ENCODE assay signal across 2 cellular contexts in genomic region chr9:83536332-83536731, GRCh38.
TF ChIP-seq lines count a peak whose summit lies in the region.

No MANE protein-coding gene starts in this region.

TF ChIP-seq in SK-N-SH, 30 proteins besides CTCF, POLR2A, EP300 and RAD21 (continued from another document):
- TF ChIP-seq, protein P1, sequence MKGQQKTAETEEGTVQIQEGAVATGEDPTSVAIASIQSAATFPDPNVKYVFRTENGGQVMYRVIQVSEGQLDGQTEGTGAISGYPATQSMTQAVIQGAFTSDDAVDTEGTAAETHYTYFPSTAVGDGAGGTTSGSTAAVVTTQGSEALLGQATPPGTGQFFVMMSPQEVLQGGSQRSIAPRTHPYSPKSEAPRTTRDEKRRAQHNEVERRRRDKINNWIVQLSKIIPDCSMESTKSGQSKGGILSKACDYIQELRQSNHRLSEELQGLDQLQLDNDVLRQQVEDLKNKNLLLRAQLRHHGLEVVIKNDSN (IDR thresholded peaks at IDR 0.05; ENCODE audit: borderline replicate concordance, low read depth), result no peak
- TF ChIP-seq NRF1 (IDR thresholded peaks at IDR 0.05; ENCODE audit: low read depth, low read length) (no peak), RFX5 (IDR thresholded peaks at IDR 0.05; ENCODE audit: low read length) (no peak), GATA2 (CRISPR knock-in tag; IDR thresholded peaks at IDR 0.05) (no peak), JUND (IDR thresholded peaks at IDR 0.05) (no peak), MAX (IDR thresholded peaks at IDR 0.05; ENCODE audit: low read depth) (no peak), GABPA (IDR thresholded peaks at IDR 0.05; ENCODE audit: low read depth) (no peak), RCOR1 (IDR thresholded peaks at IDR 0.05; ENCODE audit: low read length) (no peak), ELF1 (IDR thresholded peaks at IDR 0.05) (no peak), TAF1 (IDR thresholded peaks at IDR 0.05; ENCODE audit: borderline replicate concordance, low read depth, low read length) (no peak), MEF2A (IDR thresholded peaks at IDR 0.05; ENCODE audit: borderline replicate concordance, low read depth) (no peak), FOXJ3 (CRISPR knock-in tag; IDR thresholded peaks at IDR 0.05) (no peak)
- TF ChIP-seq, protein P2, sequence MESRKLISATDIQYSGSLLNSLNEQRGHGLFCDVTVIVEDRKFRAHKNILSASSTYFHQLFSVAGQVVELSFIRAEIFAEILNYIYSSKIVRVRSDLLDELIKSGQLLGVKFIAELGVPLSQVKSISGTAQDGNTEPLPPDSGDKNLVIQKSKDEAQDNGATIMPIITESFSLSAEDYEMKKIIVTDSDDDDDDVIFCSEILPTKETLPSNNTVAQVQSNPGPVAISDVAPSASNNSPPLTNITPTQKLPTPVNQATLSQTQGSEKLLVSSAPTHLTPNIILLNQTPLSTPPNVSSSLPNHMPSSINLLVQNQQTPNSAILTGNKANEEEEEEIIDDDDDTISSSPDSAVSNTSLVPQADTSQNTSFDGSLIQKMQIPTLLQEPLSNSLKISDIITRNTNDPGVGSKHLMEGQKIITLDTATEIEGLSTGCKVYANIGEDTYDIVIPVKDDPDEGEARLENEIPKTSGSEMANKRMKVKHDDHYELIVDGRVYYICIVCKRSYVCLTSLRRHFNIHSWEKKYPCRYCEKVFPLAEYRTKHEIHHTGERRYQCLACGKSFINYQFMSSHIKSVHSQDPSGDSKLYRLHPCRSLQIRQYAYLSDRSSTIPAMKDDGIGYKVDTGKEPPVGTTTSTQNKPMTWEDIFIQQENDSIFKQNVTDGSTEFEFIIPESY (IDR thresholded peaks at IDR 0.05; ENCODE audit: borderline replicate concordance, low read depth), result no peak
- TF ChIP-seq, protein P3, sequence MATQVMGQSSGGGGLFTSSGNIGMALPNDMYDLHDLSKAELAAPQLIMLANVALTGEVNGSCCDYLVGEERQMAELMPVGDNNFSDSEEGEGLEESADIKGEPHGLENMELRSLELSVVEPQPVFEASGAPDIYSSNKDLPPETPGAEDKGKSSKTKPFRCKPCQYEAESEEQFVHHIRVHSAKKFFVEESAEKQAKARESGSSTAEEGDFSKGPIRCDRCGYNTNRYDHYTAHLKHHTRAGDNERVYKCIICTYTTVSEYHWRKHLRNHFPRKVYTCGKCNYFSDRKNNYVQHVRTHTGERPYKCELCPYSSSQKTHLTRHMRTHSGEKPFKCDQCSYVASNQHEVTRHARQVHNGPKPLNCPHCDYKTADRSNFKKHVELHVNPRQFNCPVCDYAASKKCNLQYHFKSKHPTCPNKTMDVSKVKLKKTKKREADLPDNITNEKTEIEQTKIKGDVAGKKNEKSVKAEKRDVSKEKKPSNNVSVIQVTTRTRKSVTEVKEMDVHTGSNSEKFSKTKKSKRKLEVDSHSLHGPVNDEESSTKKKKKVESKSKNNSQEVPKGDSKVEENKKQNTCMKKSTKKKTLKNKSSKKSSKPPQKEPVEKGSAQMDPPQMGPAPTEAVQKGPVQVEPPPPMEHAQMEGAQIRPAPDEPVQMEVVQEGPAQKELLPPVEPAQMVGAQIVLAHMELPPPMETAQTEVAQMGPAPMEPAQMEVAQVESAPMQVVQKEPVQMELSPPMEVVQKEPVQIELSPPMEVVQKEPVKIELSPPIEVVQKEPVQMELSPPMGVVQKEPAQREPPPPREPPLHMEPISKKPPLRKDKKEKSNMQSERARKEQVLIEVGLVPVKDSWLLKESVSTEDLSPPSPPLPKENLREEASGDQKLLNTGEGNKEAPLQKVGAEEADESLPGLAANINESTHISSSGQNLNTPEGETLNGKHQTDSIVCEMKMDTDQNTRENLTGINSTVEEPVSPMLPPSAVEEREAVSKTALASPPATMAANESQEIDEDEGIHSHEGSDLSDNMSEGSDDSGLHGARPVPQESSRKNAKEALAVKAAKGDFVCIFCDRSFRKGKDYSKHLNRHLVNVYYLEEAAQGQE (IDR thresholded peaks at IDR 0.05; ENCODE audit: low read depth, low read length), result no peak

TF ChIP-seq in SK-N-SH treated with all-trans-retinoic acid at 6 μM for 48 hours, 23 proteins besides CTCF, POLR2A, EP300 and RAD21 (continued from another document):
- TF ChIP-seq PATZ1 (CRISPR knock-in tag; IDR thresholded peaks at IDR 0.05; ENCODE audit: borderline replicate concordance), result no peak
- no peak for TF ChIP-seq ZNF70 (CRISPR knock-in tag; IDR thresholded peaks at IDR 0.05)
- TF ChIP-seq, protein P4, sequence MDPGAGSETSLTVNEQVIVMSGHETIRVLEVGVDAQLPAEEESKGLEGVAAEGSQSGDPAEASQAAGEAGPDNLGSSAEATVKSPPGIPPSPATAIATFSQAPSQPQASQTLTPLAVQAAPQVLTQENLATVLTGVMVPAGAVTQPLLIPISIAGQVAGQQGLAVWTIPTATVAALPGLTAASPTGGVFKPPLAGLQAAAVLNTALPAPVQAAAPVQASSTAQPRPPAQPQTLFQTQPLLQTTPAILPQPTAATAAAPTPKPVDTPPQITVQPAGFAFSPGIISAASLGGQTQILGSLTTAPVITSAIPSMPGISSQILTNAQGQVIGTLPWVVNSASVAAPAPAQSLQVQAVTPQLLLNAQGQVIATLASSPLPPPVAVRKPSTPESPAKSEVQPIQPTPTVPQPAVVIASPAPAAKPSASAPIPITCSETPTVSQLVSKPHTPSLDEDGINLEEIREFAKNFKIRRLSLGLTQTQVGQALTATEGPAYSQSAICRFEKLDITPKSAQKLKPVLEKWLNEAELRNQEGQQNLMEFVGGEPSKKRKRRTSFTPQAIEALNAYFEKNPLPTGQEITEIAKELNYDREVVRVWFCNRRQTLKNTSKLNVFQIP (CRISPR knock-in tag; IDR thresholded peaks at IDR 0.05; ENCODE audit: borderline replicate concordance, low read depth), result no peak
- TF ChIP-seq ZNF565 (CRISPR knock-in tag; conservative IDR thresholded peaks at IDR 0.05; ENCODE audit: low read depth), result no peak
- TF ChIP-seq TCF4 (CRISPR knock-in tag; IDR thresholded peaks at IDR 0.05; ENCODE audit: borderline replicate concordance), result no peak
- no peak for TF ChIP-seq ZC3H10 (CRISPR knock-in tag; IDR thresholded peaks at IDR 0.05)
- TF ChIP-seq, protein P5, sequence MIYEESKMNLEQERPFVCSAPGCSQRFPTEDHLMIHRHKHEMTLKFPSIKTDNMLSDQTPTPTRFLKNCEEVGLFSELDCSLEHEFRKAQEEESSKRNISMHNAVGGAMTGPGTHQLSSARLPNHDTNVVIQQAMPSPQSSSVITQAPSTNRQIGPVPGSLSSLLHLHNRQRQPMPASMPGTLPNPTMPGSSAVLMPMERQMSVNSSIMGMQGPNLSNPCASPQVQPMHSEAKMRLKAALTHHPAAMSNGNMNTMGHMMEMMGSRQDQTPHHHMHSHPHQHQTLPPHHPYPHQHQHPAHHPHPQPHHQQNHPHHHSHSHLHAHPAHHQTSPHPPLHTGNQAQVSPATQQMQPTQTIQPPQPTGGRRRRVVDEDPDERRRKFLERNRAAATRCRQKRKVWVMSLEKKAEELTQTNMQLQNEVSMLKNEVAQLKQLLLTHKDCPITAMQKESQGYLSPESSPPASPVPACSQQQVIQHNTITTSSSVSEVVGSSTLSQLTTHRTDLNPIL (CRISPR knock-in tag; IDR thresholded peaks at IDR 0.05; ENCODE audit: low read depth), result no peak
- TF ChIP-seq CSRNP3 (CRISPR knock-in tag; IDR thresholded peaks at IDR 0.05), result no peak
- TF ChIP-seq SNAI2 (CRISPR knock-in tag; IDR thresholded peaks at IDR 0.05), result no peak
- TF ChIP-seq ZFP3 (CRISPR knock-in tag; IDR thresholded peaks at IDR 0.05), result no peak
- TF ChIP-seq ESRRG (CRISPR knock-in tag; IDR thresholded peaks at IDR 0.05), result no peak
- TF ChIP-seq GLIS3 (CRISPR knock-in tag; IDR thresholded peaks at IDR 0.05), result no peak
- TF ChIP-seq, protein P6, sequence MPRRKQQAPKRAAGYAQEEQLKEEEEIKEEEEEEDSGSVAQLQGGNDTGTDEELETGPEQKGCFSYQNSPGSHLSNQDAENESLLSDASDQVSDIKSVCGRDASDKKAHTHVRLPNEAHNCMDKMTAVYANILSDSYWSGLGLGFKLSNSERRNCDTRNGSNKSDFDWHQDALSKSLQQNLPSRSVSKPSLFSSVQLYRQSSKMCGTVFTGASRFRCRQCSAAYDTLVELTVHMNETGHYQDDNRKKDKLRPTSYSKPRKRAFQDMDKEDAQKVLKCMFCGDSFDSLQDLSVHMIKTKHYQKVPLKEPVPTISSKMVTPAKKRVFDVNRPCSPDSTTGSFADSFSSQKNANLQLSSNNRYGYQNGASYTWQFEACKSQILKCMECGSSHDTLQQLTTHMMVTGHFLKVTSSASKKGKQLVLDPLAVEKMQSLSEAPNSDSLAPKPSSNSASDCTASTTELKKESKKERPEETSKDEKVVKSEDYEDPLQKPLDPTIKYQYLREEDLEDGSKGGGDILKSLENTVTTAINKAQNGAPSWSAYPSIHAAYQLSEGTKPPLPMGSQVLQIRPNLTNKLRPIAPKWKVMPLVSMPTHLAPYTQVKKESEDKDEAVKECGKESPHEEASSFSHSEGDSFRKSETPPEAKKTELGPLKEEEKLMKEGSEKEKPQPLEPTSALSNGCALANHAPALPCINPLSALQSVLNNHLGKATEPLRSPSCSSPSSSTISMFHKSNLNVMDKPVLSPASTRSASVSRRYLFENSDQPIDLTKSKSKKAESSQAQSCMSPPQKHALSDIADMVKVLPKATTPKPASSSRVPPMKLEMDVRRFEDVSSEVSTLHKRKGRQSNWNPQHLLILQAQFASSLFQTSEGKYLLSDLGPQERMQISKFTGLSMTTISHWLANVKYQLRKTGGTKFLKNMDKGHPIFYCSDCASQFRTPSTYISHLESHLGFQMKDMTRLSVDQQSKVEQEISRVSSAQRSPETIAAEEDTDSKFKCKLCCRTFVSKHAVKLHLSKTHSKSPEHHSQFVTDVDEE (CRISPR knock-in tag; IDR thresholded peaks at IDR 0.05), result no peak
- TF ChIP-seq CSDC2 (CRISPR knock-in tag; IDR thresholded peaks at IDR 0.05), result no peak
- no peak for TF ChIP-seq RARB (CRISPR knock-in tag; IDR thresholded peaks at IDR 0.05)
- no peak for TF ChIP-seq ZFP30 (CRISPR knock-in tag; IDR thresholded peaks at IDR 0.05)
TF ChIP-seq in SK-N-SH treated with all-trans-retinoic acid at 6 μM for 48 hours: peak in this region for 0.
